Comparison of ENCODE assay signal across 25 cellular contexts in genomic region chr9:103802068-103802467, GRCh38.
DNase-seq lines count a peak whose midpoint lies in the region; ATAC-seq, FAIRE-seq and TF ChIP-seq lines count a peak whose summit lies in the region.
"Had no signal": no experiment of that assay in that cellular context is flagged by ENCODE, and none has a peak within 500 bp of the region (broad histone marks: within the 10 kb centered on the region; RNA-seq: fewer than 3 reads in every experiment).

No MANE protein-coding gene starts in this region.

- no peak for TF ChIP-seq POLR2A in suprapubic skin (IDR thresholded peaks at IDR 0.05)

- H3K4me1 ChIP-seq in SK-N-SH (ENCODE audit: control insufficient read depth in 1 of 2, insufficient read depth in 2 of 2, low read depth in 1 of 2, low read length in 1 of 2) (peaks cover 0 to 16% of the 10 kb centered on the region in 2 experiments; a peak in 2 of 4 replicates), astrocyte (ENCODE audit: insufficient read depth, low read length) (peaks cover 5% of the 10 kb centered on the region), suprapubic skin (no peaks in the 10 kb centered on the region)
- H3K4me1 ChIP-seq: Caco-2, Peyer's patch had no signal

- peak overlapping the region; percentile 21; the same call in 1 of the 2 replicates for H3K4me2 ChIP-seq in SK-N-SH
- no peak overlapping the region for H3K4me2 ChIP-seq in astrocyte (ENCODE audit: low read length)

- no peak for TF ChIP-seq CTCF in SK-N-SH (IDR thresholded peaks at IDR 0.05)
- no peak for TF ChIP-seq CTCF in astrocyte (IDR thresholded peaks at IDR 0.05; ENCODE audit: insufficient read depth, low read depth, low read length)
- TF ChIP-seq CTCF in suprapubic skin (IDR thresholded peaks at IDR 0.05) = no peak

- no peak overlapping the region for H3K4me3 ChIP-seq in SK-N-SH (ENCODE audit: low read depth in 2 of 2, low read length in 1 of 2)
- H3K4me3 ChIP-seq in astrocyte (ENCODE audit: insufficient read depth, low read depth, low read length) = no peak overlapping the region
- no peak overlapping the region for H3K4me3 ChIP-seq in suprapubic skin
- H3K4me3 ChIP-seq: Peyer's patch, SJSA1 had no signal

- no peak for DNase-seq in SK-N-SH
- peak; percentile 2 for DNase-seq in astrocyte (ENCODE audit: low read depth)
- peak; percentile 5 for DNase-seq in hepatic stellate cell (ENCODE audit: low spot score)
- DNase-seq in suprapubic skin (ENCODE audit: low spot score in 2 of 2) = no peak
- DNase-seq: Caco-2; CD4-positive, CD25-positive, alpha-beta regulatory T cell; DMS153; HFFc6; Karpas-422; NCI-H1436; NCI-H1930; NCI-H2171; NCI-H446 treated with DMSO at 0.1 percent for 48 hours; NCI-H69; Peyer's patch had no signal

- H3K27me3 ChIP-seq in SK-N-SH (ENCODE audit: insufficient read depth) = no peaks in the 10 kb centered on the region
- H3K27me3 ChIP-seq in astrocyte (ENCODE audit: insufficient read depth, low read length) = no peaks in the 10 kb centered on the region
- no peaks in the 10 kb centered on the region for H3K27me3 ChIP-seq in suprapubic skin
- H3K27me3 ChIP-seq: Peyer's patch, SJSA1 had no signal

- no peaks in the 10 kb centered on the region for H3K9me2 ChIP-seq in SK-N-SH

- H3K79me2 ChIP-seq in SK-N-SH (ENCODE audit: insufficient read depth) (no peaks in the 10 kb centered on the region), astrocyte (ENCODE audit: insufficient read depth, low read length) (no peaks in the 10 kb centered on the region)

- H3K27ac ChIP-seq in SK-N-SH (ENCODE audit: low read depth in 2 of 2, low read length in 1 of 2) (peak overlapping the region in 1 of 2 experiments; percentile 40; a peak in 2 of 4 replicates), astrocyte (ENCODE audit: low read depth, low read length) (no peak overlapping the region), suprapubic skin (no peak overlapping the region)
- H3K27ac ChIP-seq: 22Rv1, HL-60, Peyer's patch, SJSA1 had no signal

- H3K9ac ChIP-seq in SK-N-SH (no peak overlapping the region), astrocyte (ENCODE audit: low read length) (no peak overlapping the region)

- no peak overlapping the region for H3K27ac Mint-ChIP-seq in astrocyte (ENCODE audit: unreplicated experiment)
- H3K27ac Mint-ChIP-seq: B cell; CD4-positive, CD25-positive, alpha-beta regulatory T cell; HFFc6; IgD-negative memory B cell had no signal

- TF ChIP-seq EP300 in SK-N-SH (IDR thresholded peaks at IDR 0.05; ENCODE audit: borderline replicate concordance in 1 of 2, low read depth in 1 of 2, low read length in 1 of 2) (0 out of 4 replicates have a peak, but pooled peaks of 1 of the 2 experiments have one; percentile 20), suprapubic skin (IDR thresholded peaks at IDR 0.05) (no peak)

- H4K20me1 ChIP-seq in SK-N-SH (ENCODE audit: insufficient read depth) = no peaks in the 10 kb centered on the region
- H4K20me1 ChIP-seq in astrocyte (ENCODE audit: insufficient read depth, low read length) = no peaks in the 10 kb centered on the region

- ATAC-seq in SK-N-SH treated with all-trans-retinoic acid at 6 μM for 48 hours (no peak), HG03139 (IDR thresholded peaks at IDR 0.05; ENCODE audit: unreplicated experiment) (no peak), HG03280 (IDR thresholded peaks at IDR 0.05; ENCODE audit: unreplicated experiment) (no peak), HG02970 (IDR thresholded peaks at IDR 0.05; ENCODE audit: low FRiP score, unreplicated experiment) (no peak)

- peaks cover 25% of the 10 kb centered on the region for H3F3A ChIP-seq in SK-N-SH (replicated peaks; ENCODE audit: insufficient read depth)

- POLR2A ChIA-PET in SK-N-SH (lab: Yijun Ruan, JAX) = no interaction called here

- FAIRE-seq in astrocyte (lab: Jason Lieb, UNC) = no peak
- FAIRE-seq: GM12892 had no signal

- no peaks in the 10 kb centered on the region for H3K9me3 Mint-ChIP-seq in astrocyte (ENCODE audit: unreplicated experiment)

- no peak for TF ChIP-seq RAD21 in SK-N-SH (IDR thresholded peaks at IDR 0.05; ENCODE audit: low read length)

- H2AFZ ChIP-seq in SK-N-SH (ENCODE audit: low read depth) (peak overlapping the region; percentile 9), astrocyte (ENCODE audit: low read depth, low read length) (no peak overlapping the region)

- H3K9me3 ChIP-seq in SK-N-SH (no peaks in the 10 kb centered on the region), astrocyte (ENCODE audit: insufficient read depth, low read depth, low read length) (no peaks in the 10 kb centered on the region), suprapubic skin (no peaks in the 10 kb centered on the region)
- H3K9me3 ChIP-seq: Caco-2, Peyer's patch, SJSA1 had no signal

- H3K27me3 Mint-ChIP-seq in astrocyte (ENCODE audit: low read depth, unreplicated experiment) = no peaks in the 10 kb centered on the region
- H3K27me3 Mint-ChIP-seq: B cell; CD4-positive, CD25-positive, alpha-beta regulatory T cell; IgD-negative memory B cell had no signal

- H3K4me1 Mint-ChIP-seq in astrocyte (ENCODE audit: low read depth, unreplicated experiment) = no peaks in the 10 kb centered on the region
- H3K4me1 Mint-ChIP-seq: B cell; CD4-positive, CD25-positive, alpha-beta regulatory T cell; IgD-negative memory B cell had no signal

- H3K36me3 ChIP-seq in SK-N-SH (replicated peaks in 1 of 2; ENCODE audit: control insufficient read depth in 1 of 2, insufficient read depth in 2 of 2, low read length in 1 of 2) (no peaks in the 10 kb centered on the region), astrocyte (ENCODE audit: insufficient read depth, low read length) (no peaks in the 10 kb centered on the region), suprapubic skin (no peaks in the 10 kb centered on the region)
- H3K36me3 ChIP-seq: Peyer's patch, SJSA1 had no signal

- no peaks in the 10 kb centered on the region for H3K36me3 Mint-ChIP-seq in astrocyte (ENCODE audit: low read depth, unreplicated experiment)
- H3K36me3 Mint-ChIP-seq: CD4-positive, CD25-positive, alpha-beta regulatory T cell; IgD-negative memory B cell had no signal

- no peak overlapping the region for H3K4me3 Mint-ChIP-seq in astrocyte (ENCODE audit: unreplicated experiment)
- H3K4me3 Mint-ChIP-seq: B cell; CD4-positive, CD25-positive, alpha-beta regulatory T cell; HFFc6; IgD-negative memory B cell had no signal

- CTCF ChIA-PET in SK-N-SH (lab: Yijun Ruan, JAX) = no interaction called here

- 0% methylated on average over 1 of the region's 1 CpG for WGBS in SK-N-SH (ENCODE audit: low lambda C conversion rate)
- 60% methylated on average over 1 of the region's 1 CpG for WGBS in suprapubic skin

TF ChIP-seq in SK-N-SH, 30 proteins besides CTCF, POLR2A, EP300 and RAD21:
- peak; percentile 8; the same call in 1 of the 2 replicates for TF ChIP-seq TCF12 (IDR thresholded peaks at IDR 0.05)
- no peak for TF ChIP-seq TEAD4 (IDR thresholded peaks at IDR 0.05; ENCODE audit: borderline replicate concordance, insufficient read depth)
- no peak for TF ChIP-seq GABPA (IDR thresholded peaks at IDR 0.05; ENCODE audit: low read depth)
- TF ChIP-seq, protein P1, sequence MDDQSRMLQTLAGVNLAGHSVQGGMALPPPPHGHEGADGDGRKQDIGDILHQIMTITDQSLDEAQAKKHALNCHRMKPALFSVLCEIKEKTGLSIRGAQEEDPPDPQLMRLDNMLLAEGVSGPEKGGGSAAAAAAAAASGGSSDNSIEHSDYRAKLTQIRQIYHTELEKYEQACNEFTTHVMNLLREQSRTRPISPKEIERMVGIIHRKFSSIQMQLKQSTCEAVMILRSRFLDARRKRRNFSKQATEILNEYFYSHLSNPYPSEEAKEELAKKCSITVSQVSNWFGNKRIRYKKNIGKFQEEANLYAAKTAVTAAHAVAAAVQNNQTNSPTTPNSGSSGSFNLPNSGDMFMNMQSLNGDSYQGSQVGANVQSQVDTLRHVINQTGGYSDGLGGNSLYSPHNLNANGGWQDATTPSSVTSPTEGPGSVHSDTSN (IDR thresholded peaks at IDR 0.05) = peak; percentile 58
- TF ChIP-seq RXRA (IDR thresholded peaks at IDR 0.05; ENCODE audit: borderline replicate concordance, low read depth) = peak; percentile 45; the same call in 1 of the 2 replicates

TF ChIP-seq in SK-N-SH treated with all-trans-retinoic acid at 6 μM for 48 hours, 23 proteins besides CTCF, POLR2A, EP300 and RAD21 (continues in another document):
- TF ChIP-seq, protein P2, sequence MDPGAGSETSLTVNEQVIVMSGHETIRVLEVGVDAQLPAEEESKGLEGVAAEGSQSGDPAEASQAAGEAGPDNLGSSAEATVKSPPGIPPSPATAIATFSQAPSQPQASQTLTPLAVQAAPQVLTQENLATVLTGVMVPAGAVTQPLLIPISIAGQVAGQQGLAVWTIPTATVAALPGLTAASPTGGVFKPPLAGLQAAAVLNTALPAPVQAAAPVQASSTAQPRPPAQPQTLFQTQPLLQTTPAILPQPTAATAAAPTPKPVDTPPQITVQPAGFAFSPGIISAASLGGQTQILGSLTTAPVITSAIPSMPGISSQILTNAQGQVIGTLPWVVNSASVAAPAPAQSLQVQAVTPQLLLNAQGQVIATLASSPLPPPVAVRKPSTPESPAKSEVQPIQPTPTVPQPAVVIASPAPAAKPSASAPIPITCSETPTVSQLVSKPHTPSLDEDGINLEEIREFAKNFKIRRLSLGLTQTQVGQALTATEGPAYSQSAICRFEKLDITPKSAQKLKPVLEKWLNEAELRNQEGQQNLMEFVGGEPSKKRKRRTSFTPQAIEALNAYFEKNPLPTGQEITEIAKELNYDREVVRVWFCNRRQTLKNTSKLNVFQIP (CRISPR knock-in tag; IDR thresholded peaks at IDR 0.05; ENCODE audit: borderline replicate concordance, low read depth) = no peak
- TF ChIP-seq PATZ1 (CRISPR knock-in tag; IDR thresholded peaks at IDR 0.05; ENCODE audit: borderline replicate concordance) = no peak

Comparison
In these comparisons a context has a peak if more than half of its experiments do, and no peak if none do; other contexts are left out.
1. DNase-seq: peak in astrocyte (single experiment) and hepatic stellate cell (single experiment); none in SK-N-SH (single experiment) and suprapubic skin (0 of 2).